ENCODE assay signal across 1 cellular context in genomic region chr10:99612167-99612831, GRCh38.
TF ChIP-seq lines count a peak whose summit lies in the region.

No MANE protein-coding gene starts in this region.

TF ChIP-seq in HEK293, 187 proteins besides CTCF, POLR2A, EP300 and RAD21 (continued from another document and continues in another):
- TF ChIP-seq ZSCAN18 (tag by site-specific recombination; IDR thresholded peaks at IDR 0.05) = no peak
- peak; percentile 71 for TF ChIP-seq ZBTB8A (tag by site-specific recombination; IDR thresholded peaks at IDR 0.05)
- TF ChIP-seq ZNF366 (tag by site-specific recombination; conservative IDR thresholded peaks at IDR 0.05) = no peak
- TF ChIP-seq ZNF585B (tag by site-specific recombination; IDR thresholded peaks at IDR 0.05) = no peak
- TF ChIP-seq KLF7 (tag by site-specific recombination; IDR thresholded peaks at IDR 0.05; ENCODE audit: borderline replicate concordance) = no peak
- no peak for TF ChIP-seq ELK4 (IDR thresholded peaks at IDR 0.05; ENCODE audit: borderline replicate concordance, low read depth, low read length)
- no peak for TF ChIP-seq ZNF596 (tag by site-specific recombination; IDR thresholded peaks at IDR 0.05)
- no peak for TF ChIP-seq ZBTB6 (tag by site-specific recombination; IDR thresholded peaks at IDR 0.05)
- TF ChIP-seq ZNF510 (tag by site-specific recombination; IDR thresholded peaks at IDR 0.05; ENCODE audit: insufficient replicate concordance) = no peak
- no peak for TF ChIP-seq ZNF24 (tag by site-specific recombination; IDR thresholded peaks at IDR 0.05)
- no peak for TF ChIP-seq ZFP41 (tag by site-specific recombination; IDR thresholded peaks at IDR 0.05; ENCODE audit: borderline replicate concordance)
- TF ChIP-seq ZEB2 (tag by site-specific recombination; IDR thresholded peaks at IDR 0.05) = 0 out of 2 replicates have a peak, but pooled peaks have one; percentile 25
- TF ChIP-seq KLF9 (tag by site-specific recombination; IDR thresholded peaks at IDR 0.05; ENCODE audit: low read depth) = no peak
- TF ChIP-seq ZNF146 (tag by site-specific recombination; IDR thresholded peaks at IDR 0.05) = no peak
- TF ChIP-seq ZFP37 (tag by site-specific recombination; IDR thresholded peaks at IDR 0.05) = no peak
- TF ChIP-seq ZNF157 (tag by site-specific recombination; IDR thresholded peaks at IDR 0.05) = no peak
- no peak for TF ChIP-seq ZNF518A (tag by site-specific recombination; conservative IDR thresholded peaks at IDR 0.05; ENCODE audit: low read depth)
- no peak for TF ChIP-seq INSM2 (tag by site-specific recombination; IDR thresholded peaks at IDR 0.05)
- no peak for TF ChIP-seq ZNF555 (tag by site-specific recombination; conservative IDR thresholded peaks at IDR 0.05)
- TF ChIP-seq PRDM1 (tag by site-specific recombination; IDR thresholded peaks at IDR 0.05) = no peak
- TF ChIP-seq ZNF335 (tag by site-specific recombination; conservative IDR thresholded peaks at IDR 0.05) = peak; percentile 60
- TF ChIP-seq ZNF677 (tag by site-specific recombination; IDR thresholded peaks at IDR 0.05) = no peak
- TF ChIP-seq ZNF843 (tag by site-specific recombination; IDR thresholded peaks at IDR 0.05) = no peak
- no peak for TF ChIP-seq ZNF223 (tag by site-specific recombination; IDR thresholded peaks at IDR 0.05)
- no peak for TF ChIP-seq ZNF792 (tag by site-specific recombination; IDR thresholded peaks at IDR 0.05)
- TF ChIP-seq ZNF280C (tag by site-specific recombination; IDR thresholded peaks at IDR 0.05) = no peak
- TF ChIP-seq SP2 (tag by site-specific recombination; IDR thresholded peaks at IDR 0.05) = no peak
- TF ChIP-seq SP7 (tag by site-specific recombination; IDR thresholded peaks at IDR 0.05) = no peak
- TF ChIP-seq KLF10 (tag by site-specific recombination; IDR thresholded peaks at IDR 0.05) = peak; percentile 31; the same call in 1 of the 2 replicates
- no peak for TF ChIP-seq ZNF148 (tag by site-specific recombination; IDR thresholded peaks at IDR 0.05; ENCODE audit: borderline replicate concordance)
- TF ChIP-seq OSR2 (tag by site-specific recombination; IDR thresholded peaks at IDR 0.05) = no peak
- TF ChIP-seq ZNF274 (IDR thresholded peaks at IDR 0.05; ENCODE audit: low read length) = no peak
- no peak for TF ChIP-seq ZNF274 (tag by site-specific recombination; IDR thresholded peaks at IDR 0.05; ENCODE audit: borderline replicate concordance)
- TF ChIP-seq ZBTB10 (tag by site-specific recombination; IDR thresholded peaks at IDR 0.05) = no peak
- TF ChIP-seq ZNF76 (tag by site-specific recombination; IDR thresholded peaks at IDR 0.05; ENCODE audit: borderline replicate concordance, low read depth) = no peak
- no peak for TF ChIP-seq ZNF621 (tag by site-specific recombination; IDR thresholded peaks at IDR 0.05)
- TF ChIP-seq ZNF19 (tag by site-specific recombination; IDR thresholded peaks at IDR 0.05; ENCODE audit: low read depth) = no peak
- TF ChIP-seq REPIN1 (tag by site-specific recombination; IDR thresholded peaks at IDR 0.05; ENCODE audit: low read depth) = no peak
- no peak for TF ChIP-seq GFI1B (tag by site-specific recombination; IDR thresholded peaks at IDR 0.05)
- TF ChIP-seq ZNF10 (tag by site-specific recombination; IDR thresholded peaks at IDR 0.05) = no peak
- no peak for TF ChIP-seq HIC1 (tag by site-specific recombination; IDR thresholded peaks at IDR 0.05)
- no peak for TF ChIP-seq ZNF133 (tag by site-specific recombination; IDR thresholded peaks at IDR 0.05)
- TF ChIP-seq ZNF175 (tag by site-specific recombination; IDR thresholded peaks at IDR 0.05) = no peak
- TF ChIP-seq ZNF776 (tag by site-specific recombination; IDR thresholded peaks at IDR 0.05; ENCODE audit: borderline replicate concordance) = no peak
